Comparison of ENCODE assay signal across 1 cellular context in the genomic region with DNA sequence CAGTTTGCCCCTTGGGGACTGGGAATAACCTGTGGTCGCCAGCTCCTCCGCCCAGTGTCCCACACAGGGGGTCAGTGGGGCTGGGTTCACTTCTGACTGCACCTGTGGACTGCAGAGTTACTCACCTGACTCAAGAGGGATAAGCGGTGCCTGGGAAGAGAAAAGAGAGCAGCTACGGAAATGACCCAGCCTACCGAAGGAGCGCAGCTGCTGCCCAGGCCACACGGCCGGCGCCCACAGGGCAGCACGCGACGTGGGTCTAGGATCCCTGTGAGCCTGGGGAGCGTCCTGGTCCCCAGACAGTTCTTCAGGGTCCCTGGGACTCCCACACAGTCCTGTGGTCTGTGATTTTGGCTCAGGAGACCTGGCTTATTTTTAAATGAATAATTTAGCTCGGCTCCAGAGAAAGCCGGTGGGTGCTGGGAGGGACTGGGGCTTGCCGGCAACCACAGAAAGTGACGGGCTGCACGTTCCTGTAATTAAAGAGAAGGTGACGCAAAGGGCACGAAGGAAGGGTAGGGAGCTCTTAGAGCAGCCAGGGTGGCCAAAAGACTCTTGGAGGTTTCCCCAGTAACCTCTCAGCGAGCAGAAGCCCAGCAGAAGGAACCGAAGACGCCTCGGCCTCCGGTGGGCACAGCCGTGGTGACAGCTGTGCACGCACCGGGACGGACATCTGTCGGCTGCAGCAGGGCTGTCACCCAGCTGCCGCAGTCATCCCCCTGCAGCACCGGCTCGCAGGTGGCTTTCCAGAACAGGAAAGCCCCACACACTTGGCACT.
TF ChIP-seq lines count a peak whose summit lies in the region.

No MANE protein-coding gene starts in this region.

TF ChIP-seq in GM12878, 131 proteins besides CTCF, POLR2A, EP300 and RAD21:
- TF ChIP-seq, protein P1, sequence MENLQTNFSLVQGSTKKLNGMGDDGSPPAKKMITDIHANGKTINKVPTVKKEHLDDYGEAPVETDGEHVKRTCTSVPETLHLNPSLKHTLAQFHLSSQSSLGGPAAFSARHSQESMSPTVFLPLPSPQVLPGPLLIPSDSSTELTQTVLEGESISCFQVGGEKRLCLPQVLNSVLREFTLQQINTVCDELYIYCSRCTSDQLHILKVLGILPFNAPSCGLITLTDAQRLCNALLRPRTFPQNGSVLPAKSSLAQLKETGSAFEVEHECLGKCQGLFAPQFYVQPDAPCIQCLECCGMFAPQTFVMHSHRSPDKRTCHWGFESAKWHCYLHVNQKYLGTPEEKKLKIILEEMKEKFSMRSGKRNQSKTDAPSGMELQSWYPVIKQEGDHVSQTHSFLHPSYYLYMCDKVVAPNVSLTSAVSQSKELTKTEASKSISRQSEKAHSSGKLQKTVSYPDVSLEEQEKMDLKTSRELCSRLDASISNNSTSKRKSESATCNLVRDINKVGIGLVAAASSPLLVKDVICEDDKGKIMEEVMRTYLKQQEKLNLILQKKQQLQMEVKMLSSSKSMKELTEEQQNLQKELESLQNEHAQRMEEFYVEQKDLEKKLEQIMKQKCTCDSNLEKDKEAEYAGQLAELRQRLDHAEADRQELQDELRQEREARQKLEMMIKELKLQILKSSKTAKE (IDR thresholded peaks at IDR 0.05; ENCODE audit: low read depth, poor library complexity, severe bottlenecking), result no peak
- TF ChIP-seq BHLHE40 (IDR thresholded peaks at IDR 0.05; ENCODE audit: borderline replicate concordance in 1 of 2, low read depth in 2 of 2, low read length in 1 of 2), result peak; percentile 60 to 90; a peak in 3 of 4 replicates
- TF ChIP-seq DPF2 (IDR thresholded peaks at IDR 0.05), result 0 out of 2 replicates have a peak, but pooled peaks have one; percentile 25
- TF ChIP-seq MTA3 (IDR thresholded peaks at IDR 0.05; ENCODE audit: borderline replicate concordance, low read length), result no peak
- TF ChIP-seq STAT1 (conservative IDR thresholded peaks at IDR 0.05), result no peak
- no peak for TF ChIP-seq EED (IDR thresholded peaks at IDR 0.05; ENCODE audit: low read depth)
- no peak for TF ChIP-seq ZNF217 (IDR thresholded peaks at IDR 0.05)
- peak; percentile 87 for TF ChIP-seq TCF3 (IDR thresholded peaks at IDR 0.05; ENCODE audit: borderline replicate concordance, insufficient read depth, low read depth, low read length)
- no peak for TF ChIP-seq ASH2L (IDR thresholded peaks at IDR 0.05; ENCODE audit: borderline replicate concordance, low read depth)
- TF ChIP-seq CHD4 (IDR thresholded peaks at IDR 0.05), result no peak
- TF ChIP-seq, protein P2, sequence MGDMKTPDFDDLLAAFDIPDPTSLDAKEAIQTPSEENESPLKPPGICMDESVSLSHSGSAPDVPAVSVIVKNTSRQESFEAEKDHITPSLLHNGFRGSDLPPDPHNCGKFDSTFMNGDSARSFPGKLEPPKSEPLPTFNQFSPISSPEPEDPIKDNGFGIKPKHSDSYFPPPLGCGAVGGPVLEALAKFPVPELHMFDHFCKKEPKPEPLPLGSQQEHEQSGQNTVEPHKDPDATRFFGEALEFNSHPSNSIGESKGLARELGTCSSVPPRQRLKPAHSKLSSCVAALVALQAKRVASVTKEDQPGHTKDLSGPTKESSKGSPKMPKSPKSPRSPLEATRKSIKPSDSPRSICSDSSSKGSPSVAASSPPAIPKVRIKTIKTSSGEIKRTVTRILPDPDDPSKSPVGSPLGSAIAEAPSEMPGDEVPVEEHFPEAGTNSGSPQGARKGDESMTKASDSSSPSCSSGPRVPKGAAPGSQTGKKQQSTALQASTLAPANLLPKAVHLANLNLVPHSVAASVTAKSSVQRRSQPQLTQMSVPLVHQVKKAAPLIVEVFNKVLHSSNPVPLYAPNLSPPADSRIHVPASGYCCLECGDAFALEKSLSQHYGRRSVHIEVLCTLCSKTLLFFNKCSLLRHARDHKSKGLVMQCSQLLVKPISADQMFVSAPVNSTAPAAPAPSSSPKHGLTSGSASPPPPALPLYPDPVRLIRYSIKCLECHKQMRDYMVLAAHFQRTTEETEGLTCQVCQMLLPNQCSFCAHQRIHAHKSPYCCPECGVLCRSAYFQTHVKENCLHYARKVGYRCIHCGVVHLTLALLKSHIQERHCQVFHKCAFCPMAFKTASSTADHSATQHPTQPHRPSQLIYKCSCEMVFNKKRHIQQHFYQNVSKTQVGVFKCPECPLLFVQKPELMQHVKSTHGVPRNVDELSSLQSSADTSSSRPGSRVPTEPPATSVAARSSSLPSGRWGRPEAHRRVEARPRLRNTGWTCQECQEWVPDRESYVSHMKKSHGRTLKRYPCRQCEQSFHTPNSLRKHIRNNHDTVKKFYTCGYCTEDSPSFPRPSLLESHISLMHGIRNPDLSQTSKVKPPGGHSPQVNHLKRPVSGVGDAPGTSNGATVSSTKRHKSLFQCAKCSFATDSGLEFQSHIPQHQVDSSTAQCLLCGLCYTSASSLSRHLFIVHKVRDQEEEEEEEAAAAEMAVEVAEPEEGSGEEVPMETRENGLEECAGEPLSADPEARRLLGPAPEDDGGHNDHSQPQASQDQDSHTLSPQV (IDR thresholded peaks at IDR 0.05), result no peak
- peak; percentile 92 for TF ChIP-seq TCF12 (IDR thresholded peaks at IDR 0.05; ENCODE audit: low read depth, low read length)
- 0 out of 2 replicates have a peak, but pooled peaks have one; percentile 38 for TF ChIP-seq IKZF1 (conservative IDR thresholded peaks at IDR 0.05)
- no peak for TF ChIP-seq NR2F1 (conservative IDR thresholded peaks at IDR 0.05)
- no peak for TF ChIP-seq SRF (IDR thresholded peaks at IDR 0.05; ENCODE audit: low read depth in 2 of 2, low read length in 2 of 2)
- no peak for TF ChIP-seq PAX8 (IDR thresholded peaks at IDR 0.05)
- TF ChIP-seq, protein P3, sequence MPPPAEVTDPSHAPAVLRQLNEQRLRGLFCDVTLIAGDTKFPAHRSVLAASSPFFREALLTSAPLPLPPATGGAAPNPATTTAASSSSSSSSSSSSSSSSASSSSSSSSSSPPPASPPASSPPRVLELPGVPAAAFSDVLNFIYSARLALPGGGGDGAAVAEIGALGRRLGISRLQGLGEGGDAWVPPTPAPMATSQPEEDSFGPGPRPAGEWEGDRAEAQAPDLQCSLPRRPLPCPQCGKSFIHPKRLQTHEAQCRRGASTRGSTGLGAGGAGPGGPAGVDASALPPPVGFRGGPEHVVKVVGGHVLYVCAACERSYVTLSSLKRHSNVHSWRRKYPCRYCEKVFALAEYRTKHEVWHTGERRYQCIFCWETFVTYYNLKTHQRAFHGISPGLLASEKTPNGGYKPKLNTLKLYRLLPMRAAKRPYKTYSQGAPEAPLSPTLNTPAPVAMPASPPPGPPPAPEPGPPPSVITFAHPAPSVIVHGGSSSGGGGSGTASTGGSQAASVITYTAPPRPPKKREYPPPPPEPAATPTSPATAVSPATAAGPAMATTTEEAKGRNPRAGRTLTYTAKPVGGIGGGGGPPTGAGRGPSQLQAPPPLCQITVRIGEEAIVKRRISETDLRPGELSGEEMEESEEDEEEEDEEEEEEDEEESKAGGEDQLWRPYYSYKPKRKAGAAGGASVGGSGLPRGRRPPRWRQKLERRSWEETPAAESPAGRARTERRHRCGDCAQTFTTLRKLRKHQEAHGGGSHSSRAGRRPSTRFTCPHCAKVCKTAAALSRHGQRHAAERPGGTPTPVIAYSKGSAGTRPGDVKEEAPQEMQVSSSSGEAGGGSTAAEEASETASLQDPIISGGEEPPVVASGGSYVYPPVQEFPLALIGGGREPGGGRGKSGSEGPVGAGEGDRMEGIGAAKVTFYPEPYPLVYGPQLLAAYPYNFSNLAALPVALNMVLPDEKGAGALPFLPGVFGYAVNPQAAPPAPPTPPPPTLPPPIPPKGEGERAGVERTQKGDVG (CRISPR knock-in tag; IDR thresholded peaks at IDR 0.05), result no peak
TF ChIP-seq in GM12878: peak in this region for 5.
